28 cellular contexts compared by ENCODE assay signal in genomic region chr2:179859523-179859922, GRCh38. TPM values are rescaled to one million over a fixed set of nuclear protein-coding genes. Genes with fewer than 3 reads are reported as not detected.
A peak's percentile ranks its signal among the peaks of the same experiment; 100 is the strongest.
DNase-seq lines count a peak whose midpoint lies in the region; ATAC-seq and TF ChIP-seq lines count a peak whose summit lies in the region.
"Had no signal": no experiment of that assay in that cellular context is flagged by ENCODE, and none has a peak within 500 bp of the region (broad histone marks: within the 10 kb centered on the region; RNA-seq: fewer than 3 reads in every experiment).

No MANE protein-coding gene starts in this region.

- TF ChIP-seq POLR2A in adrenal gland (IDR thresholded peaks at IDR 0.05) = no peak

- H3K4me3 ChIP-seq in HUES64 (ENCODE audit: low read length) (peak overlapping the region; percentile 70; the same call in 1 of the 2 replicates), lower lobe of right lung (peak overlapping the region; percentile 58), adrenal gland (peak overlapping the region in 1 of 4 donors; percentile 56), colonic mucosa (no peak overlapping the region)
- H3K4me3 ChIP-seq: K562, lung, SK-N-MC had no signal

- TF ChIP-seq CTCF in lower lobe of right lung (IDR thresholded peaks at IDR 0.05) (no peak), adrenal gland (IDR thresholded peaks at IDR 0.05) (no peak), colonic mucosa (IDR thresholded peaks at IDR 0.05) (no peak)

- no peak overlapping the region for H3K27ac ChIP-seq in HUES64 (ENCODE audit: low read depth, low read length)
- H3K27ac ChIP-seq in angular gyrus (ENCODE audit: low read depth, low read length) = peak overlapping the region; percentile 40
- peak overlapping the region; percentile 20 for H3K27ac ChIP-seq in lower lobe of right lung
- H3K27ac ChIP-seq in adrenal gland = no peak overlapping the region
- no peak overlapping the region for H3K27ac ChIP-seq in colonic mucosa
- H3K27ac ChIP-seq: ascending aorta, SK-N-MC, upper lobe of right lung had no signal

- no peaks in the 10 kb centered on the region for H3K9me3 ChIP-seq in HUES64 (ENCODE audit: insufficient read depth, low read depth, low read length)
- no peaks in the 10 kb centered on the region for H3K9me3 ChIP-seq in lower lobe of right lung
- H3K9me3 ChIP-seq in adrenal gland (replicated peaks in 1 of 3) = no peaks in the 10 kb centered on the region
- no peaks in the 10 kb centered on the region for H3K9me3 ChIP-seq in colonic mucosa
- H3K9me3 ChIP-seq: ascending aorta, upper lobe of right lung had no signal

- intact Hi-C loops in lower lobe of right lung (cut with DNase I) = no loop called here
- intact Hi-C loops in adrenal gland (cut with DNase I) = no loop called here
- intact Hi-C loops in colonic mucosa (cut with DNase I) = no loop called here

- H3K4me1 ChIP-seq in HUES64 (ENCODE audit: insufficient read depth, low read length) (0 out of 2 replicates have a peak, but pooled peaks cover 9% of the 10 kb centered on the region), lower lobe of right lung (no peaks in the 10 kb centered on the region), adrenal gland (replicated peaks in 1 of 2) (peaks cover 0 to 7% of the 10 kb centered on the region in 2 donors), colonic mucosa (no peaks in the 10 kb centered on the region)
- H3K4me1 ChIP-seq: upper lobe of right lung had no signal

- no peaks in the 10 kb centered on the region for H3K36me3 ChIP-seq in HUES64 (ENCODE audit: insufficient read depth, low read length)
- no peaks in the 10 kb centered on the region for H3K36me3 ChIP-seq in lower lobe of right lung
- H3K36me3 ChIP-seq in adrenal gland (replicated peaks in 1 of 2) = no peaks in the 10 kb centered on the region
- no peaks in the 10 kb centered on the region for H3K36me3 ChIP-seq in colonic mucosa
- H3K36me3 ChIP-seq: ascending aorta, upper lobe of right lung had no signal

- no peak for ATAC-seq in lower lobe of right lung
- ATAC-seq in HG03342 (IDR thresholded peaks at IDR 0.05; ENCODE audit: unreplicated experiment) = no peak
- no peak for ATAC-seq in GM18502 (IDR thresholded peaks at IDR 0.05; ENCODE audit: poor library complexity, unreplicated experiment)
- ATAC-seq: activated CD8-positive, alpha-beta T cell treated with anti-CD3 and anti-CD28 coated beads for 36 hours; activated naive CD4-positive, alpha-beta T cell treated with anti-CD3 and anti-CD28 coated beads, Interleukin-2, amount 50 U/mL, for 72 hours; natural killer cell treated with Interleukin-12 subunit alpha and Interleukin-12 subunit beta and Interleukin-15 and Interleukin-18, amount 100 ng/mL, for 72 hours; T-helper 17 cell had no signal

- 89% methylated on average over 1 of the region's 1 CpG for WGBS in HUES64
- WGBS in adrenal gland, 4 donors = 60 to 83% (median 70%) methylated on average over 1 of the region's 1 CpG

- H3K27me3 ChIP-seq in HUES64 (ENCODE audit: insufficient read depth, low read length) = peaks cover 64% of the 10 kb centered on the region
- peaks cover 23% of the 10 kb centered on the region for H3K27me3 ChIP-seq in lower lobe of right lung (ENCODE audit: low read depth)
- no peaks in the 10 kb centered on the region for H3K27me3 ChIP-seq in adrenal gland
- H3K27me3 ChIP-seq in colonic mucosa = peaks cover 23% of the 10 kb centered on the region
- H3K27me3 ChIP-seq: ascending aorta had no signal

- DNase-seq in lower lobe of right lung (no peak), adrenal gland (no peak), colonic mucosa (no peak)
- DNase-seq: activated CD4-positive, alpha-beta T cell treated with anti-CD3 and anti-CD28 coated beads for 1 hour; activated CD8-positive, alpha-beta T cell treated with anti-CD3 and anti-CD28 coated beads for 36 hours; Calu3; DMS79 treated with DMSO at 0.1 percent for 48 hours; glutamatergic neuron; kidney glomerular epithelial cell; NCI-H1417 treated with DMSO at 0.1 percent for 48 hours; NCI-H2081 treated with DMSO at 0.1 percent for 48 hours; NCI-H748 treated with DMSO at 0.1 percent for 48 hours; stimulated activated CD4-positive, alpha-beta T cell treated with anti-CD3 and anti-CD28 coated beads, Interleukin-12 subunit alpha, Interleukin-12 subunit beta, amount 100 ng/mL, for 4 hours; stimulated activated CD4-positive, alpha-beta T cell treated with anti-CD3 and anti-CD28 coated beads, Interleukin-4, amount 100 ng/mL, for 1 hour; T-helper 17 cell; upper lobe of right lung had no signal

- H3K9ac ChIP-seq in HUES64 (ENCODE audit: low read depth, low read length) = no peak overlapping the region
- no peak overlapping the region for H3K9ac ChIP-seq in colonic mucosa (ENCODE audit: low read depth in 2 of 2, low read length in 2 of 2)

RNA-seq across cellular contexts. Expression of gene ZNF385B, which starts 1.9 kb away (rescaled TPM):
- polyA plus RNA-seq in HUES64 (2013, experiment 1 of 2) = 0.45 TPM
- polyA plus RNA-seq in HUES64 (2013, experiment 2 of 2) = 1.1 TPM
- 63.2 TPM for total RNA-seq in lower lobe of right lung
- 10 to 100 TPM in 4 of 8 donors, 1 to 10 TPM in 4; 3.2 to 15.3 (median 9.5) TPM for total RNA-seq in adrenal gland
- polyA plus RNA-seq in adrenal gland = 1 to 10 TPM; 2.0 to 5.0 (median 3.8) TPM
- under 1 TPM; 0.10 to 0.69 TPM for total RNA-seq in colonic mucosa
- total RNA-seq: activated CD8-positive, alpha-beta T cell treated with anti-CD3 and anti-CD28 coated beads for 36 hours; activated naive CD4-positive, alpha-beta T cell treated with anti-CD3 and anti-CD28 coated beads, Interleukin-2, amount 50 U/mL, for 72 hours; activated T-helper 2 cell treated with anti-CD3 and anti-CD28 coated beads, Interferon-gamma antibody, Interleukin-2, Interleukin-4, amounts not matched to agents 10 μg/mL and 5 μg/mL and 100 μg/mL, durations not matched to agents 14 hours and 24 hours and 36 hours; K562; mononuclear cell; natural killer cell treated with Interleukin-12 subunit alpha and Interleukin-12 subunit beta and Interleukin-15 and Interleukin-18, amount 100 ng/mL, for 72 hours; T-helper 17 cell had no signal

Comparison
In these comparisons a context has a peak if more than half of its experiments do, and no peak if none do; other contexts are left out.
1. H3K27ac ChIP-seq: peak in angular gyrus (single experiment) and lower lobe of right lung (single experiment); none in HUES64 (single experiment), adrenal gland (0 of 5) and colonic mucosa (single experiment).